Comparison of ENCODE assay signal across 11 cellular contexts in genomic region chr16:75263291-75263962, GRCh38. TPM values are rescaled to one million over a fixed set of nuclear protein-coding genes. Genes with fewer than 3 reads are reported as not detected.
DNase-seq lines count a peak whose midpoint lies in the region; ATAC-seq, FAIRE-seq and TF ChIP-seq lines count a peak whose summit lies in the region.
"Had no signal": no experiment of that assay in that cellular context is flagged by ENCODE, and none has a peak within 500 bp of the region (broad histone marks: within the 10 kb centered on the region; RNA-seq: fewer than 3 reads in every experiment).

No MANE protein-coding gene starts in this region.

- H3K27me3 ChIP-seq in astrocyte (ENCODE audit: insufficient read depth, low read length) (no peaks in the 10 kb centered on the region), right atrium auricular region (no peaks in the 10 kb centered on the region)

- CTCF ChIA-PET in activated CD8-positive, alpha-beta T cell treated with anti-CD3 and anti-CD28 coated beads for 36 hours (lab: Charles Lee), result no interaction called here
- CTCF ChIA-PET in T-cell (lab: Charles Lee), result interaction anchor here in 1 of 2 donors (0.6 kb wide), 1 partner anchor 85 kb away, joined by 4 read pairs; no protein-coding TSS in a partner anchor

- no peaks in the 10 kb centered on the region for H3K9me3 ChIP-seq in astrocyte (ENCODE audit: insufficient read depth, low read depth, low read length)
- no peaks in the 10 kb centered on the region for H3K9me3 ChIP-seq in right atrium auricular region

- no peaks in the 10 kb centered on the region for H3K27me3 Mint-ChIP-seq in astrocyte (ENCODE audit: low read depth, unreplicated experiment)
- peaks cover 41% of the 10 kb centered on the region for H3K27me3 Mint-ChIP-seq in activated CD8-positive, alpha-beta T cell treated with anti-CD3 and anti-CD28 coated beads for 36 hours
- H3K27me3 Mint-ChIP-seq in T-cell, result peaks cover 27 to 49% of the 10 kb centered on the region in 2 donors

- intact Hi-C loops in sciatic nerve (cut with DNase I), result no loop called here
- intact Hi-C loops in activated CD8-positive, alpha-beta T cell treated with anti-CD3 and anti-CD28 coated beads for 36 hours (cut with micrococcal nuclease), result no loop called here

- ATAC-seq in sciatic nerve (peak; percentile 13), T-cell (replicated peaks in 1 of 4) (no peak), GM19463 (IDR thresholded peaks at IDR 0.05; ENCODE audit: unreplicated experiment) (no peak)
- no peak for ATAC-seq in activated CD8-positive, alpha-beta T cell treated with anti-CD3 and anti-CD28 coated beads for 36 hours

- H3K4me2 ChIP-seq in astrocyte (ENCODE audit: low read length), result peak overlapping the region; percentile 98
- H3K4me2 ChIP-seq: KMS-11 had no signal

- H3K27ac Mint-ChIP-seq in astrocyte (ENCODE audit: unreplicated experiment) (peak overlapping the region; percentile 91), T-cell (no peak overlapping the region)
- no peak overlapping the region for H3K27ac Mint-ChIP-seq in activated CD8-positive, alpha-beta T cell treated with anti-CD3 and anti-CD28 coated beads for 36 hours

- H3K4me1 Mint-ChIP-seq in astrocyte (ENCODE audit: low read depth, unreplicated experiment) (peaks cover 34% of the 10 kb centered on the region), T-cell (peaks cover 5 to 14% (median 8%) of the 10 kb centered on the region in 3 donors)
- H3K4me1 Mint-ChIP-seq in activated CD8-positive, alpha-beta T cell treated with anti-CD3 and anti-CD28 coated beads for 36 hours (ENCODE audit: low read depth), result peaks cover 7% of the 10 kb centered on the region

- peaks cover 82% of the 10 kb centered on the region for H3K79me2 ChIP-seq in astrocyte (ENCODE audit: insufficient read depth, low read length)

- H3K27ac ChIP-seq in C4-2B, result peak overlapping the region; percentile 99
- peak overlapping the region; percentile 92 for H3K27ac ChIP-seq in astrocyte (ENCODE audit: low read depth, low read length)
- peak overlapping the region; percentile 97 to 98 for H3K27ac ChIP-seq in right atrium auricular region
- H3K27ac ChIP-seq: KMS-11 had no signal

- H3K36me3 Mint-ChIP-seq in astrocyte (ENCODE audit: low read depth, unreplicated experiment) (peaks cover 10% of the 10 kb centered on the region), T-cell (no peaks in the 10 kb centered on the region)
- H3K36me3 Mint-ChIP-seq in activated CD8-positive, alpha-beta T cell treated with anti-CD3 and anti-CD28 coated beads for 36 hours (ENCODE audit: low read depth), result no peaks in the 10 kb centered on the region

- no peaks in the 10 kb centered on the region for H3K9me3 Mint-ChIP-seq in astrocyte (ENCODE audit: unreplicated experiment)
- H3K9me3 Mint-ChIP-seq in activated CD8-positive, alpha-beta T cell treated with anti-CD3 and anti-CD28 coated beads for 36 hours, result no peaks in the 10 kb centered on the region
- H3K9me3 Mint-ChIP-seq in T-cell, result no peaks in the 10 kb centered on the region
- H3K9me3 Mint-ChIP-seq: central memory CD8-positive, alpha-beta T cell had no signal

- TF ChIP-seq CTCF in C4-2B (conservative IDR thresholded peaks at IDR 0.05) (no peak), astrocyte (IDR thresholded peaks at IDR 0.05; ENCODE audit: insufficient read depth, low read depth, low read length) (no peak), right atrium auricular region (IDR thresholded peaks at IDR 0.05) (no peak)
- TF ChIP-seq CTCF in activated CD8-positive, alpha-beta T cell treated with anti-CD3 and anti-CD28 coated beads for 36 hours (IDR thresholded peaks at IDR 0.05), result no peak

- peak overlapping the region; percentile 89 for H3K4me3 ChIP-seq in astrocyte (ENCODE audit: insufficient read depth, low read depth, low read length)
- peak overlapping the region in 1 of 2 donors; percentile 96 for H3K4me3 ChIP-seq in right atrium auricular region

- peak overlapping the region; percentile 100 for H3K9ac ChIP-seq in astrocyte (ENCODE audit: low read length)
- H3K9ac ChIP-seq: KMS-11 had no signal

- DNase-seq in astrocyte (ENCODE audit: low read depth), result no peak
- no peak for DNase-seq in right atrium auricular region (ENCODE audit: low spot score)
- no peak for DNase-seq in sciatic nerve (ENCODE audit: low spot score)
- no peak for DNase-seq in activated CD8-positive, alpha-beta T cell treated with anti-CD3 and anti-CD28 coated beads for 36 hours
- DNase-seq in T-cell, result no peak
- DNase-seq in D341Med (ENCODE audit: low spot score), result no peak
- DNase-seq: activated CD4-positive, alpha-beta T cell treated with anti-CD3 and anti-CD28 coated beads for 48 hours had no signal

- H2AFZ ChIP-seq in astrocyte (ENCODE audit: low read depth, low read length), result no peak overlapping the region

- H3K36me3 ChIP-seq in astrocyte (ENCODE audit: insufficient read depth, low read length) (no peaks in the 10 kb centered on the region), right atrium auricular region (no peaks in the 10 kb centered on the region)

- H3K4me1 ChIP-seq in astrocyte (ENCODE audit: insufficient read depth, low read length) (peaks cover 42% of the 10 kb centered on the region), right atrium auricular region (peaks cover 0 to 77% of the 10 kb centered on the region in 2 donors)

- peak overlapping the region; percentile 92 for H3K4me3 Mint-ChIP-seq in astrocyte (ENCODE audit: unreplicated experiment)
- no peak overlapping the region for H3K4me3 Mint-ChIP-seq in activated CD8-positive, alpha-beta T cell treated with anti-CD3 and anti-CD28 coated beads for 36 hours
- H3K4me3 Mint-ChIP-seq in T-cell, result no peak overlapping the region

- FAIRE-seq in astrocyte (lab: Jason Lieb, UNC), result no peak

- H4K20me1 ChIP-seq in astrocyte (ENCODE audit: insufficient read depth, low read length), result peaks cover 63% of the 10 kb centered on the region

- POLR2A ChIA-PET in activated CD8-positive, alpha-beta T cell treated with anti-CD3 and anti-CD28 coated beads for 36 hours (lab: Charles Lee), result interaction anchor here (1.3 kb wide), 1 partner anchor 16 kb away, joined by 3 read pairs; no protein-coding TSS in a partner anchor
- POLR2A ChIA-PET in T-cell (lab: Charles Lee), result no interaction called here

RNA-seq across cellular contexts. Expression of gene BCAR1, which starts 12.0 kb away (rescaled TPM):
- 241 and 296 TPM in 2 replicates for total RNA-seq in astrocyte
- total RNA-seq in right atrium auricular region, result 10 to 100 TPM; 58.0 to 88.2 TPM
- total RNA-seq in sciatic nerve, result 71.7 TPM
- under 1 TPM; 0.34 to 0.87 TPM for total RNA-seq in activated CD8-positive, alpha-beta T cell treated with anti-CD3 and anti-CD28 coated beads for 36 hours
- 1 to 10 TPM in 2 of 5 donors, under 1 TPM in 3; 0.49 to 1.6 (median 0.98) TPM for total RNA-seq in T-cell

RNA-seq across cellular contexts. Expression of gene CTRB1, which starts 44.6 kb away (rescaled TPM):
- total RNA-seq in astrocyte, result not detected in 2 replicates
- total RNA-seq in right atrium auricular region, result not detected
- total RNA-seq in sciatic nerve, result 2.7 TPM
- not detected for total RNA-seq in activated CD8-positive, alpha-beta T cell treated with anti-CD3 and anti-CD28 coated beads for 36 hours
- 1 to 10 TPM in 3 of 5 donors, not detected in 2; 6.1 to 8.3 (median 7.9) TPM for total RNA-seq in T-cell

RNA-seq across cellular contexts. Expression of gene CTRB2, which starts 56.5 kb away (rescaled TPM):
- total RNA-seq in astrocyte, result 0.43 TPM in 1 of 2 replicates, not detected in the other
- not detected for total RNA-seq in right atrium auricular region
- total RNA-seq in sciatic nerve, result 7.3 TPM
- total RNA-seq in activated CD8-positive, alpha-beta T cell treated with anti-CD3 and anti-CD28 coated beads for 36 hours, result not detected
- 10 to 100 TPM in 3 of 5 donors, not detected in 2; 14.4 to 18.7 (median 15.1) TPM for total RNA-seq in T-cell

Comparison
In these comparisons a context has a peak if more than half of its experiments do, and no peak if none do; other contexts are left out.
1. RNA of gene BCAR1, which starts 12.0 kb away (total RNA-seq): 241 to 296 TPM in astrocyte, 58.0 to 88.2 TPM in right atrium auricular region and 71.7 TPM in sciatic nerve (single experiment); 0.49 to 1.6 TPM in T-cell and 0.34 to 0.87 TPM in activated CD8-positive, alpha-beta T cell treated with anti-CD3 and anti-CD28 coated beads for 36 hours; every median in the first group is over 10 times any median in the second.
2. Peak in every context shown above with its lines, with median percentiles within 50 percentile points of each other: H3K27ac ChIP-seq.